Comparison of ENCODE assay signal across 8 cellular contexts in the genomic region with DNA sequence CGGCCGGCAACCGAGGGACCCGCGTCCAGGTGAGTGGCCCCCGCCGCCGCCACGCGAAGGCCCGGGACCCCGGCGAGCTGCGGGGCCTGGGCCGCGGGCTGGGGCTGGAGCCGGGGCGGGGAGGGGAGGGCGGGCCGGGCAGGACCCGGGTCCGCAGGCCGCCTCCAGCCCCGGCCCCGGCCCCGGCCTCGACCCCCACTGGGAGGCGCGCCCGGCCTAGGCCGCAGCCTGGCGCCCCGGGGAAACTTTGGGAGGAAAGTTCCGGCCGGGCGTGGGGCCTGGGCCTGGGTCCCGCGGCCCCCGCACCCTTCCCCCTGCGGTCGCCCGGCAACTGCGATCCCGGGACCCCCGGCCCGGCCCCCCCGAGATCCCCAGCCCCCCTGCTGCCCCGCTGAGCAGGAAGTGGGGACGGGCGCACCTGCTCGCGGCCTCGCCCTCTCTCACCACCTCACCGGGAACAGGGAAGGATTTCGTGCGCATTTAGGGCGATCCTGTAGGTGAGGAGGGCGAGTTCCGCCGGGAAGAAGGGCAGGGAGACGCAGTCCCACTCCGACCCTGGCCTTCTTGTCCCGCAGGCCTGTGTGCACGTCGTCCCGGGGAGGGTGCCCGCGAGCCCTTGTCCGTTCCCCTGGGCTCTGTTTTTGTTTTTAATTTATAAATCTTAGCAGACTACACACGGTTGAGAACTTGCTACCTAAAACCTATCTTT. TPM values are rescaled to one million over a fixed set of nuclear protein-coding genes. Genes with fewer than 3 reads are reported as not detected.
DNase-seq lines count a peak whose midpoint lies in the region; ATAC-seq, FAIRE-seq and TF ChIP-seq lines count a peak whose summit lies in the region.

No MANE protein-coding gene starts in this region.

- H3K4me1 ChIP-seq in mucosa of descending colon (ENCODE audit: low read depth), result peaks cover 39% of the 10 kb centered on the region

- no peaks in the 10 kb centered on the region for H3K36me3 ChIP-seq in mucosa of descending colon (ENCODE audit: low read depth)

- TF ChIP-seq POLR2A in H54 (IDR thresholded peaks at IDR 0.05; ENCODE audit: low read depth, low read length), result no peak

- FAIRE-seq in H54 (lab: Jason Lieb, UNC) (no peak), GM19239 (lab: Jason Lieb, UNC) (no peak)

- TF ChIP-seq CTCF in choroid plexus epithelial cell (conservative IDR thresholded peaks at IDR 0.05; ENCODE audit: low read depth, low read length) (no peak), mucosa of descending colon (IDR thresholded peaks at IDR 0.05) (no peak)

- peak overlapping the region; percentile 77 for H3K4me3 ChIP-seq in choroid plexus epithelial cell (ENCODE audit: low read depth, low read length)
- peak overlapping the region; percentile 80 for H3K4me3 ChIP-seq in mucosa of descending colon

- H3K9me3 ChIP-seq in mucosa of descending colon, result no peaks in the 10 kb centered on the region

- intact Hi-C loops in mucosa of descending colon (cut with DNase I, micrococcal nuclease), result no loop called here

- peak; percentile 50 for ATAC-seq in mucosa of descending colon

- DNase-seq in ELR (ENCODE audit: low read depth) (peak; percentile 31), H54 (ENCODE audit: insufficient read length, low spot score) (peak; percentile 40), NCI-H146 (lab: John Stamatoyannopoulos, UW) (peak; percentile 74), choroid plexus epithelial cell (ENCODE audit: low read depth) (peak; percentile 15), mucosa of descending colon (peak; percentile 60 to 76 (median 72)), retina (no peak), GM19239 (ENCODE audit: insufficient read length, low spot score) (no peak), SKM-1 treated with dmso at 0.1 percent for 144 hours (lab: John Stamatoyannopoulos, UW; ENCODE audit: unreplicated experiment) (no peak)

RNA-seq across cellular contexts. Expression of gene OSBPL2, which starts 0.4 kb away (rescaled TPM):
- total RNA-seq in mucosa of descending colon, result 100 to 1,000 TPM in 1 of 3 donors, 10 to 100 TPM in 2; 87.0 to 111 (median 91.6) TPM

RNA-seq across cellular contexts. Expression of gene HRH3, which starts 18.6 kb away (rescaled TPM):
- total RNA-seq in mucosa of descending colon, result under 1 TPM in 1 of 3 donors, not detected in 2; 0.09 TPM

RNA-seq across cellular contexts. Expression of gene MTG2, which starts 55.9 kb away (rescaled TPM):
- total RNA-seq in mucosa of descending colon, result 10 to 100 TPM; 28.8 to 34.9 (median 32.6) TPM

Comparison
In these comparisons a context has a peak if more than half of its experiments do, and no peak if none do; other contexts are left out.
1. DNase-seq: peak in ELR (single experiment), H54 (single experiment), NCI-H146 (single experiment), choroid plexus epithelial cell (single experiment) and mucosa of descending colon (3 of 3); none in retina (single experiment), GM19239 (single experiment) and SKM-1 treated with dmso at 0.1 percent for 144 hours (single experiment).